In the genomic region with DNA sequence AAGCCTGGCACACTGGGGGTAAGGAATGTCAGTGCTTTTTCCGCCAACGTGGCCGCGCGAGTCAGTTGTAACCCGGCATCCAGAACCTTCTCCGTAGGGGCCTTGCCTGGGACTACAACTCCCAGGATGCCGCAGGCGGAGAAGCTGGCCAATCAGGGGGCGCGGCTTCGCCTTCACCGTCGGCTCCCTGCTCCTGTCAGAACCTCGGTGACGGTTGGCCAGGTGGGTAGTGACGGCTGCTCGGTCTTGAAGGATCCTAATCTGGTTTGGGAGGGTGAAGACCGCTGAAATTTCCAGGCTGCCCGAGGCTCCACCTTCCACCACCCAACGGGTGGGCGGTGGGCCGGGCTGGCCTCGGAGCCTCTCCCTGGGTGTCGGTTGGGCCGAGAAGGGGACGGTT, we compare ENCODE assay signal across 1 cellular context.
A peak's percentile ranks its signal among the peaks of the same experiment; 100 is the strongest.
TF ChIP-seq lines count a peak whose summit lies in the region.

A gene with protein sequence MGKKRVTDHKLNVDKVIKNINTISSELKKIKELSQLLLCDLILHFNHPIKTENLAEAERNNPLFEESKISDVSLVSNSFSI (plus strand): TSS at position 200 of the 400 bp plus-strand sequence. CDS start 1,992 bp downstream, outside the sequence.

TF ChIP-seq in K562, 482 proteins besides CTCF, POLR2A, EP300 and RAD21:
- TF ChIP-seq, protein P1, sequence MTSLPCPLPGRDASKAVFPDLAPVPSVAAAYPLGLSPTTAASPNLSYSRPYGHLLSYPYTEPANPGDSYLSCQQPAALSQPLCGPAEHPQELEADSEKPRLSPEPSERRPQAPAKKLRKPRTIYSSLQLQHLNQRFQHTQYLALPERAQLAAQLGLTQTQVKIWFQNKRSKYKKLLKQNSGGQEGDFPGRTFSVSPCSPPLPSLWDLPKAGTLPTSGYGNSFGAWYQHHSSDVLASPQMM (CRISPR knock-in tag; IDR thresholded peaks at IDR 0.05): no peak
- TF ChIP-seq ZNF143 (CRISPR knock-in tag; IDR thresholded peaks at IDR 0.05) (peak; percentile 65; the same call in 1 of the 2 replicates), SMAD1 (IDR thresholded peaks at IDR 0.05; ENCODE audit: low read depth, low read length, partially characterized antibody) (no peak), ARID1B (IDR thresholded peaks at IDR 0.05) (no peak), ZBTB8A (IDR thresholded peaks at IDR 0.05; ENCODE audit: partially characterized antibody) (no peak), ESRRB (CRISPR knock-in tag; IDR thresholded peaks at IDR 0.05; ENCODE audit: borderline replicate concordance) (no peak), MEF2D (tag; conservative IDR thresholded peaks at IDR 0.05; ENCODE audit: low read depth) (no peak), ZNF263 (CRISPR knock-in tag; IDR thresholded peaks at IDR 0.05; ENCODE audit: borderline replicate concordance) (no peak), NONO (IDR thresholded peaks at IDR 0.05; ENCODE audit: low read depth in 2 of 2, low read length in 1 of 2) (no peak), SIX5 (IDR thresholded peaks at IDR 0.05; ENCODE audit: borderline replicate concordance in 1 of 2, insufficient read depth in 1 of 2, low read depth in 1 of 2, low read length in 2 of 2) (peak; percentile 40 to 46; a peak in 2 of 4 replicates), SREBF2 (CRISPR knock-in tag; IDR thresholded peaks at IDR 0.05) (no peak), SP1 (CRISPR knock-in tag; IDR thresholded peaks at IDR 0.05) (no peak), NBN (IDR thresholded peaks at IDR 0.05; ENCODE audit: low read depth) (no peak), BCL6 (CRISPR knock-in tag; IDR thresholded peaks at IDR 0.05) (no peak), ZNF696 (CRISPR knock-in tag; conservative IDR thresholded peaks at IDR 0.05) (no peak), ZNF124 (CRISPR knock-in tag; IDR thresholded peaks at IDR 0.05) (no peak), TBL1XR1 (IDR thresholded peaks at IDR 0.05; ENCODE audit: low read length in 2 of 2) (no peak), FOXA1 (IDR thresholded peaks at IDR 0.05; ENCODE audit: borderline replicate concordance) (no peak), HDAC6 (IDR thresholded peaks at IDR 0.05; ENCODE audit: low read depth, low read length) (no peak), RBM15 (IDR thresholded peaks at IDR 0.05; ENCODE audit: insufficient read depth, low read length) (no peak), POU5F1 (IDR thresholded peaks at IDR 0.05; ENCODE audit: borderline replicate concordance, low read depth, low read length, partially characterized antibody) (no peak), MTF1 (CRISPR knock-in tag; IDR thresholded peaks at IDR 0.05; ENCODE audit: borderline replicate concordance) (no peak), SRSF7 (optimal IDR thresholded peaks at IDR 0.05; ENCODE audit: low read depth, low read length) (no peak), PHF20 (IDR thresholded peaks at IDR 0.05; ENCODE audit: partially characterized antibody) (no peak), ZBTB17 (CRISPR knock-in tag; IDR thresholded peaks at IDR 0.05) (no peak), ZKSCAN8 (CRISPR knock-in tag; IDR thresholded peaks at IDR 0.05) (no peak), SMAD2 (IDR thresholded peaks at IDR 0.05; ENCODE audit: low read depth, low read length) (no peak), KHSRP (IDR thresholded peaks at IDR 0.05) (no peak), ZNF830 (CRISPR knock-in tag; IDR thresholded peaks at IDR 0.05) (no peak), MYBL2 (IDR thresholded peaks at IDR 0.05; ENCODE audit: low read depth) (no peak), MYBL2 (CRISPR knock-in tag; IDR thresholded peaks at IDR 0.05; ENCODE audit: borderline replicate concordance) (no peak), TAF7 (tag; IDR thresholded peaks at IDR 0.05) (no peak), TSC22D4 (tag; IDR thresholded peaks at IDR 0.05) (no peak), HCFC1 (IDR thresholded peaks at IDR 0.05; ENCODE audit: low read depth, low read length) (peak; percentile 77), ZNF584 (CRISPR knock-in tag; IDR thresholded peaks at IDR 0.05; ENCODE audit: low read depth) (no peak), NFYB (IDR thresholded peaks at IDR 0.05; ENCODE audit: extremely low read depth, insufficient read length) (peak; percentile 49), WHSC1 (IDR thresholded peaks at IDR 0.05; ENCODE audit: low read length) (no peak), DNMT1 (IDR thresholded peaks at IDR 0.05) (no peak), ERF (CRISPR knock-in tag; IDR thresholded peaks at IDR 0.05) (no peak), CBFB (CRISPR knock-in tag; IDR thresholded peaks at IDR 0.05) (no peak), ETS2 (tag; IDR thresholded peaks at IDR 0.05; ENCODE audit: borderline replicate concordance, poor library complexity, severe bottlenecking) (no peak), FOSL1 (tag; conservative IDR thresholded peaks at IDR 0.05) (no peak), ZEB2 (IDR thresholded peaks at IDR 0.05) (no peak), KLF13 (tag; IDR thresholded peaks at IDR 0.05; ENCODE audit: borderline replicate concordance, low read depth) (no peak), CREM (IDR thresholded peaks at IDR 0.05; ENCODE audit: low read depth) (0 out of 2 replicates have a peak, but pooled peaks have one; percentile 11)
- TF ChIP-seq, protein P2, sequence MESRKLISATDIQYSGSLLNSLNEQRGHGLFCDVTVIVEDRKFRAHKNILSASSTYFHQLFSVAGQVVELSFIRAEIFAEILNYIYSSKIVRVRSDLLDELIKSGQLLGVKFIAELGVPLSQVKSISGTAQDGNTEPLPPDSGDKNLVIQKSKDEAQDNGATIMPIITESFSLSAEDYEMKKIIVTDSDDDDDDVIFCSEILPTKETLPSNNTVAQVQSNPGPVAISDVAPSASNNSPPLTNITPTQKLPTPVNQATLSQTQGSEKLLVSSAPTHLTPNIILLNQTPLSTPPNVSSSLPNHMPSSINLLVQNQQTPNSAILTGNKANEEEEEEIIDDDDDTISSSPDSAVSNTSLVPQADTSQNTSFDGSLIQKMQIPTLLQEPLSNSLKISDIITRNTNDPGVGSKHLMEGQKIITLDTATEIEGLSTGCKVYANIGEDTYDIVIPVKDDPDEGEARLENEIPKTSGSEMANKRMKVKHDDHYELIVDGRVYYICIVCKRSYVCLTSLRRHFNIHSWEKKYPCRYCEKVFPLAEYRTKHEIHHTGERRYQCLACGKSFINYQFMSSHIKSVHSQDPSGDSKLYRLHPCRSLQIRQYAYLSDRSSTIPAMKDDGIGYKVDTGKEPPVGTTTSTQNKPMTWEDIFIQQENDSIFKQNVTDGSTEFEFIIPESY (CRISPR knock-in tag; IDR thresholded peaks at IDR 0.05): peak; percentile 36; the same call in 1 of the 2 replicates
- TF ChIP-seq, protein P3, sequence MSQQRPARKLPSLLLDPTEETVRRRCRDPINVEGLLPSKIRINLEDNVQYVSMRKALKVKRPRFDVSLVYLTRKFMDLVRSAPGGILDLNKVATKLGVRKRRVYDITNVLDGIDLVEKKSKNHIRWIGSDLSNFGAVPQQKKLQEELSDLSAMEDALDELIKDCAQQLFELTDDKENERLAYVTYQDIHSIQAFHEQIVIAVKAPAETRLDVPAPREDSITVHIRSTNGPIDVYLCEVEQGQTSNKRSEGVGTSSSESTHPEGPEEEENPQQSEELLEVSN (IDR thresholded peaks at IDR 0.05; ENCODE audit: borderline replicate concordance in 1 of 2, extremely low read depth in 1 of 2, insufficient read depth in 1 of 2, insufficient read length in 1 of 2, low read depth in 1 of 2, low read length in 1 of 2, poor library complexity in 1 of 2, severe bottlenecking in 1 of 2): no peak
- TF ChIP-seq, protein P4, sequence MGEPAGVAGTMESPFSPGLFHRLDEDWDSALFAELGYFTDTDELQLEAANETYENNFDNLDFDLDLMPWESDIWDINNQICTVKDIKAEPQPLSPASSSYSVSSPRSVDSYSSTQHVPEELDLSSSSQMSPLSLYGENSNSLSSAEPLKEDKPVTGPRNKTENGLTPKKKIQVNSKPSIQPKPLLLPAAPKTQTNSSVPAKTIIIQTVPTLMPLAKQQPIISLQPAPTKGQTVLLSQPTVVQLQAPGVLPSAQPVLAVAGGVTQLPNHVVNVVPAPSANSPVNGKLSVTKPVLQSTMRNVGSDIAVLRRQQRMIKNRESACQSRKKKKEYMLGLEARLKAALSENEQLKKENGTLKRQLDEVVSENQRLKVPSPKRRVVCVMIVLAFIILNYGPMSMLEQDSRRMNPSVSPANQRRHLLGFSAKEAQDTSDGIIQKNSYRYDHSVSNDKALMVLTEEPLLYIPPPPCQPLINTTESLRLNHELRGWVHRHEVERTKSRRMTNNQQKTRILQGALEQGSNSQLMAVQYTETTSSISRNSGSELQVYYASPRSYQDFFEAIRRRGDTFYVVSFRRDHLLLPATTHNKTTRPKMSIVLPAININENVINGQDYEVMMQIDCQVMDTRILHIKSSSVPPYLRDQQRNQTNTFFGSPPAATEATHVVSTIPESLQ (CRISPR knock-in tag; IDR thresholded peaks at IDR 0.05): no peak
- TF ChIP-seq, protein P5, sequence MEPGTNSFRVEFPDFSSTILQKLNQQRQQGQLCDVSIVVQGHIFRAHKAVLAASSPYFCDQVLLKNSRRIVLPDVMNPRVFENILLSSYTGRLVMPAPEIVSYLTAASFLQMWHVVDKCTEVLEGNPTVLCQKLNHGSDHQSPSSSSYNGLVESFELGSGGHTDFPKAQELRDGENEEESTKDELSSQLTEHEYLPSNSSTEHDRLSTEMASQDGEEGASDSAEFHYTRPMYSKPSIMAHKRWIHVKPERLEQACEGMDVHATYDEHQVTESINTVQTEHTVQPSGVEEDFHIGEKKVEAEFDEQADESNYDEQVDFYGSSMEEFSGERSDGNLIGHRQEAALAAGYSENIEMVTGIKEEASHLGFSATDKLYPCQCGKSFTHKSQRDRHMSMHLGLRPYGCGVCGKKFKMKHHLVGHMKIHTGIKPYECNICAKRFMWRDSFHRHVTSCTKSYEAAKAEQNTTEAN (CRISPR knock-in tag; IDR thresholded peaks at IDR 0.05): no peak
- TF ChIP-seq, protein P6, sequence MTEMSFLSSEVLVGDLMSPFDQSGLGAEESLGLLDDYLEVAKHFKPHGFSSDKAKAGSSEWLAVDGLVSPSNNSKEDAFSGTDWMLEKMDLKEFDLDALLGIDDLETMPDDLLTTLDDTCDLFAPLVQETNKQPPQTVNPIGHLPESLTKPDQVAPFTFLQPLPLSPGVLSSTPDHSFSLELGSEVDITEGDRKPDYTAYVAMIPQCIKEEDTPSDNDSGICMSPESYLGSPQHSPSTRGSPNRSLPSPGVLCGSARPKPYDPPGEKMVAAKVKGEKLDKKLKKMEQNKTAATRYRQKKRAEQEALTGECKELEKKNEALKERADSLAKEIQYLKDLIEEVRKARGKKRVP (CRISPR knock-in tag; IDR thresholded peaks at IDR 0.05): no peak
- TF ChIP-seq, protein P7, sequence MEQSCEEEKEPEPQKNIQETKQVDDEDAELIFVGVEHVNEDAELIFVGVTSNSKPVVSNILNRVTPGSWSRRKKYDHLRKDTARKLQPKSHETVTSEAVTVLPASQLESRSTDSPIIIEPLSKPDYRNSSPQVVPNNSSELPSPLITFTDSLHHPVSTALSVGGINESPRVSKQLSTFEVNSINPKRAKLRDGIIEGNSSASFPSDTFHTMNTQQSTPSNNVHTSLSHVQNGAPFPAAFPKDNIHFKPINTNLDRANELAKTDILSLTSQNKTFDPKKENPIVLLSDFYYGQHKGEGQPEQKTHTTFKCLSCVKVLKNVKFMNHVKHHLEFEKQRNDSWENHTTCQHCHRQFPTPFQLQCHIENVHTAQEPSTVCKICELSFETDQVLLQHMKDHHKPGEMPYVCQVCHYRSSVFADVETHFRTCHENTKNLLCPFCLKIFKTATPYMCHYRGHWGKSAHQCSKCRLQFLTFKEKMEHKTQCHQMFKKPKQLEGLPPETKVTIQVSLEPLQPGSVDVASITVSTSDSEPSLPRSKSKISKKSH (CRISPR knock-in tag; IDR thresholded peaks at IDR 0.05): no peak
- TF ChIP-seq, protein P8, sequence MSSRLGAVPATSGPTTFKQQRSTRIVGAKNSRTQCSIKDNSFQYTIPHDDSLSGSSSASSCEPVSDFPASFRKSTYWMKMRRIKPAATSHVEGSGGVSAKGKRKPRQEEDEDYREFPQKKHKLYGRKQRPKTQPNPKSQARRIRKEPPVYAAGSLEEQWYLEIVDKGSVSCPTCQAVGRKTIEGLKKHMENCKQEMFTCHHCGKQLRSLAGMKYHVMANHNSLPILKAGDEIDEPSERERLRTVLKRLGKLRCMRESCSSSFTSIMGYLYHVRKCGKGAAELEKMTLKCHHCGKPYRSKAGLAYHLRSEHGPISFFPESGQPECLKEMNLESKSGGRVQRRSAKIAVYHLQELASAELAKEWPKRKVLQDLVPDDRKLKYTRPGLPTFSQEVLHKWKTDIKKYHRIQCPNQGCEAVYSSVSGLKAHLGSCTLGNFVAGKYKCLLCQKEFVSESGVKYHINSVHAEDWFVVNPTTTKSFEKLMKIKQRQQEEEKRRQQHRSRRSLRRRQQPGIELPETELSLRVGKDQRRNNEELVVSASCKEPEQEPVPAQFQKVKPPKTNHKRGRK (tag; IDR thresholded peaks at IDR 0.05): no peak
- TF ChIP-seq, protein P9, sequence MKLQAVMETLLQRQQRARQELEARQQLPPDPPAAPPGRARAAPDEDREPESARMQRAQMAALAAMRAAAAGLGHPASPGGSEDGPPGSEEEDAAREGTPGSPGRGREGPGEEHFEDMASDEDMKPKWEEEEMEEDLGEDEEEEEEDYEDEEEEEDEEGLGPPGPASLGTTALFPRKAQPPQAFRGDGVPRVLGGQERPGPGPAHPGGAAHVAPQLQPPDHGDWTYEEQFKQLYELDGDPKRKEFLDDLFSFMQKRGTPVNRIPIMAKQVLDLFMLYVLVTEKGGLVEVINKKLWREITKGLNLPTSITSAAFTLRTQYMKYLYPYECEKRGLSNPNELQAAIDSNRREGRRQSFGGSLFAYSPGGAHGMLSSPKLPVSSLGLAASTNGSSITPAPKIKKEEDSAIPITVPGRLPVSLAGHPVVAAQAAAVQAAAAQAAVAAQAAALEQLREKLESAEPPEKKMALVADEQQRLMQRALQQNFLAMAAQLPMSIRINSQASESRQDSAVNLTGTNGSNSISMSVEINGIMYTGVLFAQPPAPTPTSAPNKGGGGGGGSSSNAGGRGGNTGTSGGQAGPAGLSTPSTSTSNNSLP (IDR thresholded peaks at IDR 0.05; ENCODE audit: borderline replicate concordance, low read depth, low read length): no peak
